In genomic region chr9:123353984-123354591, GRCh38 we compare ENCODE assay signal across 8 cellular contexts. TPM values are rescaled to one million over a fixed set of nuclear protein-coding genes. Genes with fewer than 3 reads are reported as not detected.
A peak's percentile ranks its signal among the peaks of the same experiment; 100 is the strongest.
DNase-seq lines count a peak whose midpoint lies in the region; ATAC-seq and TF ChIP-seq lines count a peak whose summit lies in the region.

No MANE protein-coding gene starts in this region.

- peak; percentile 62 for ATAC-seq in GM18502 (IDR thresholded peaks at IDR 0.05; ENCODE audit: poor library complexity, unreplicated experiment)
- peak; percentile 63 for ATAC-seq in HG03571 (IDR thresholded peaks at IDR 0.05; ENCODE audit: unreplicated experiment)
- peak in 3 of 4 donors; percentile 71 to 78 (median 77) for ATAC-seq in heart left ventricle

- H3K4me3 ChIP-seq in SK-N-SH (ENCODE audit: low read depth in 2 of 2, low read length in 1 of 2) = no peak overlapping the region; a peak in 2 of 4 replicates
- no peak overlapping the region for H3K4me3 ChIP-seq in heart left ventricle
- no peak overlapping the region for H3K4me3 ChIP-seq in retinal pigment epithelial cell (ENCODE audit: low read length)

- intact Hi-C loops in heart left ventricle (cut with DNase I) = loop anchor here in 7 of 10 donors (1.0 to 10.0 kb wide), 6 partner anchors 31 to 889 kb away; no protein-coding TSS in a partner anchor

- TF ChIP-seq CTCF in SK-N-SH (IDR thresholded peaks at IDR 0.05) (peak; percentile 88), heart left ventricle (IDR thresholded peaks at IDR 0.05) (peak; percentile 70 to 86 (median 79)), retinal pigment epithelial cell (conservative IDR thresholded peaks at IDR 0.05; ENCODE audit: low read depth, low read length) (peak; percentile 88)

- H3K36me3 Mint-ChIP-seq in activated naive CD4-positive, alpha-beta T cell treated with anti-CD3 and anti-CD28 coated beads, Interleukin-2, amount 50 U/mL, for 24 hours = no peaks in the 10 kb centered on the region

- no peaks in the 10 kb centered on the region for H3K9me3 Mint-ChIP-seq in activated naive CD4-positive, alpha-beta T cell treated with anti-CD3 and anti-CD28 coated beads, Interleukin-2, amount 50 U/mL, for 24 hours

- H3K4me1 ChIP-seq in SK-N-SH (ENCODE audit: control insufficient read depth in 1 of 2, insufficient read depth in 2 of 2, low read depth in 1 of 2, low read length in 1 of 2) (peaks cover 0 to 6% of the 10 kb centered on the region in 2 experiments; a peak in 1 of 4 replicates), heart left ventricle (peaks cover 0 to 15% (median 3%) of the 10 kb centered on the region in 12 donors)

- peak overlapping the region; percentile 52; the same call in 1 of the 2 replicates for H3K4me2 ChIP-seq in SK-N-SH

- H3K4me3 Mint-ChIP-seq in activated naive CD4-positive, alpha-beta T cell treated with anti-CD3 and anti-CD28 coated beads, Interleukin-2, amount 50 U/mL, for 24 hours = no peak overlapping the region

- no peaks in the 10 kb centered on the region for H3F3A ChIP-seq in SK-N-SH (replicated peaks; ENCODE audit: insufficient read depth)

- no peaks in the 10 kb centered on the region for H3K36me3 ChIP-seq in SK-N-SH (replicated peaks in 1 of 2; ENCODE audit: control insufficient read depth in 1 of 2, insufficient read depth in 2 of 2, low read length in 1 of 2)
- H3K36me3 ChIP-seq in heart left ventricle = no peaks in the 10 kb centered on the region

- peaks cover 15% of the 10 kb centered on the region for H3K4me1 Mint-ChIP-seq in activated naive CD4-positive, alpha-beta T cell treated with anti-CD3 and anti-CD28 coated beads, Interleukin-2, amount 50 U/mL, for 24 hours

- TF ChIP-seq POLR2A in heart left ventricle (IDR thresholded peaks at IDR 0.05) = no peak

- H3K27me3 Mint-ChIP-seq in activated naive CD4-positive, alpha-beta T cell treated with anti-CD3 and anti-CD28 coated beads, Interleukin-2, amount 50 U/mL, for 24 hours = no peaks in the 10 kb centered on the region

- no peaks in the 10 kb centered on the region for H3K9me2 ChIP-seq in SK-N-SH

- no peak overlapping the region for H2AFZ ChIP-seq in SK-N-SH (ENCODE audit: low read depth)

- H3K9ac ChIP-seq in SK-N-SH = no peak overlapping the region

- TF ChIP-seq EP300 in SK-N-SH (IDR thresholded peaks at IDR 0.05; ENCODE audit: borderline replicate concordance in 1 of 2, low read depth in 1 of 2, low read length in 1 of 2) = no peak

- WGBS in SK-N-SH (ENCODE audit: low lambda C conversion rate) = 16% methylated on average over 17 of the region's 20 CpGs
- 19 to 29% (median 22%) methylated on average over 9 to 20 of the region's 20 CpGs for WGBS in heart left ventricle, 4 donors

- peak; percentile 82 for TF ChIP-seq RAD21 in SK-N-SH (IDR thresholded peaks at IDR 0.05; ENCODE audit: low read length)

- POLR2A ChIA-PET in SK-N-SH (lab: Yijun Ruan, JAX) = no interaction called here

- H3K27ac ChIP-seq in SK-N-SH (ENCODE audit: low read depth in 2 of 2, low read length in 1 of 2) (no peak overlapping the region), heart left ventricle (no peak overlapping the region)

- H3K9me3 ChIP-seq in SK-N-SH (no peaks in the 10 kb centered on the region), heart left ventricle (no peaks in the 10 kb centered on the region)

- CTCF ChIA-PET in SK-N-SH (lab: Yijun Ruan, JAX) = interaction anchor here (0.6 to 10.4 kb wide), 32 partner anchors 10 to 741 kb away, joined by 3 to 331 read pairs (median 3); partner anchors contain the start of gene PDCL

- peaks cover 6% of the 10 kb centered on the region for H3K27me3 ChIP-seq in SK-N-SH (ENCODE audit: insufficient read depth)
- peaks cover 0 to 32% (median 7%) of the 10 kb centered on the region in 9 donors for H3K27me3 ChIP-seq in heart left ventricle

- peak; percentile 89 for DNase-seq in AG08396 (ENCODE audit: low spot score)
- peak; percentile 95 for DNase-seq in SK-N-SH
- peak in 4 of 5 donors; percentile 49 to 69 (median 55) for DNase-seq in heart left ventricle
- DNase-seq in retinal pigment epithelial cell (ENCODE audit: low read depth) = no peak
- DNase-seq in NCI-H2107 (lab: John Stamatoyannopoulos, UW) = no peak

- H4K20me1 ChIP-seq in SK-N-SH (ENCODE audit: insufficient read depth) = 0 out of 2 replicates have a peak, but pooled peaks cover 4% of the 10 kb centered on the region

- H3K79me2 ChIP-seq in SK-N-SH (ENCODE audit: insufficient read depth) = no peaks in the 10 kb centered on the region

- H3K27ac Mint-ChIP-seq in activated naive CD4-positive, alpha-beta T cell treated with anti-CD3 and anti-CD28 coated beads, Interleukin-2, amount 50 U/mL, for 24 hours = peak overlapping the region; percentile 8

TF ChIP-seq in SK-N-SH, 30 proteins besides CTCF, POLR2A, EP300 and RAD21:
- TF ChIP-seq GABPA (IDR thresholded peaks at IDR 0.05; ENCODE audit: low read depth) (no peak), SMC3 (IDR thresholded peaks at IDR 0.05; ENCODE audit: low read depth, low read length) (peak; percentile 90)

RNA-seq across cellular contexts. Expression of gene CRB2, which starts 1.9 kb away (rescaled TPM):
- polyA plus RNA-seq in SK-N-SH (2012; rRNA removed) (not detected in 2 replicates), heart left ventricle (not detected)
- polyA plus RNA-seq in SK-N-SH (2012; cell fraction: cytosol; rRNA removed) = under 0.01 TPM in 2 replicates
- 0.02 and 0.05 TPM in 2 replicates for polyA plus RNA-seq in SK-N-SH (2012; cell fraction: nucleus; rRNA removed)
- 10 to 100 TPM in 1 of 9 donors, under 1 TPM in 2, not detected in 6; 0.05 to 10.1 (median 0.10) TPM for total RNA-seq in heart left ventricle

Comparison
In these comparisons a context has a peak if more than half of its experiments do, and no peak if none do; other contexts are left out.
1. DNase-seq: peak in AG08396 (single experiment), SK-N-SH (single experiment) and heart left ventricle (4 of 5); none in retinal pigment epithelial cell (single experiment) and NCI-H2107 (single experiment).
2. Peak in every context shown above with its lines, with median percentiles within 50 percentile points of each other: ATAC-seq and CTCF ChIP-seq.